10 cellular contexts compared by ENCODE assay signal in genomic region chr10:32954080-32954479, GRCh38. TPM values are rescaled to one million over a fixed set of nuclear protein-coding genes. Genes with fewer than 3 reads are reported as not detected.
DNase-seq lines count a peak whose midpoint lies in the region; ATAC-seq and TF ChIP-seq lines count a peak whose summit lies in the region.
"Had no signal": no experiment of that assay in that cellular context is flagged by ENCODE, and none has a peak within 500 bp of the region (broad histone marks: within the 10 kb centered on the region; RNA-seq: fewer than 3 reads in every experiment).

No MANE protein-coding gene starts in this region.

- no peaks in the 10 kb centered on the region for H3K9me3 ChIP-seq in gastroesophageal sphincter
- no peaks in the 10 kb centered on the region for H3K9me3 ChIP-seq in stomach

- DNase-seq in activated T-cell treated with anti-CD3 and anti-CD28 coated beads, Interleukin-2, amount 50 U/mL, for 24 hours = no peak
- DNase-seq in activated T-cell treated with anti-CD3 and anti-CD28 coated beads, Interleukin-2, amount 50 U/mL, for 48 hours = no peak
- DNase-seq in activated CD8-positive, alpha-beta T cell treated with anti-CD3 and anti-CD28 coated beads, Interleukin-2, amount 10 ng/mL, durations not matched to agents 7 days and 5 days = no peak
- DNase-seq in stomach (no peak), posterior cingulate gyrus (no peak), NCI-H1694 (lab: John Stamatoyannopoulos, UW) (no peak)
- no peak for DNase-seq in stimulated activated CD4-positive, alpha-beta T cell treated with anti-CD3 and anti-CD28 coated beads, Interleukin-4, amount 100 ng/mL, for 4 hours
- DNase-seq: dermis blood vessel endothelial cell, NCI-H187 treated with DMSO at 0.1 percent for 48 hours had no signal

- TF ChIP-seq EP300 in gastroesophageal sphincter (IDR thresholded peaks at IDR 0.05) = no peak
- no peak for TF ChIP-seq EP300 in stomach (IDR thresholded peaks at IDR 0.05)

- ATAC-seq in activated CD8-positive, alpha-beta T cell treated with anti-CD3 and anti-CD28 coated beads, Interleukin-2, amount 10 ng/mL, durations not matched to agents 7 days and 5 days = no peak
- ATAC-seq in gastroesophageal sphincter = no peak

- H3K9me3 Mint-ChIP-seq in activated T-cell treated with anti-CD3 and anti-CD28 coated beads, Interleukin-2, amount 50 U/mL, for 24 hours = no peaks in the 10 kb centered on the region
- no peaks in the 10 kb centered on the region for H3K9me3 Mint-ChIP-seq in activated CD8-positive, alpha-beta T cell treated with anti-CD3 and anti-CD28 coated beads, Interleukin-2, amount 10 ng/mL, durations not matched to agents 7 days and 5 days (ENCODE audit: insufficient read depth)

- POLR2A ChIA-PET in activated CD8-positive, alpha-beta T cell treated with anti-CD3 and anti-CD28 coated beads, Interleukin-2, amount 10 ng/mL, durations not matched to agents 7 days and 5 days (lab: Charles Lee) = interaction anchor here (0.7 kb wide), 1 partner anchor 100 kb away, joined by 3 read pairs; no protein-coding TSS in a partner anchor

- H3K27me3 ChIP-seq in gastroesophageal sphincter (no peaks in the 10 kb centered on the region), stomach (no peaks in the 10 kb centered on the region)

- H3K27me3 Mint-ChIP-seq in activated T-cell treated with anti-CD3 and anti-CD28 coated beads, Interleukin-2, amount 50 U/mL, for 24 hours = no peaks in the 10 kb centered on the region
- peaks cover 4% of the 10 kb centered on the region for H3K27me3 Mint-ChIP-seq in activated CD8-positive, alpha-beta T cell treated with anti-CD3 and anti-CD28 coated beads, Interleukin-2, amount 10 ng/mL, durations not matched to agents 7 days and 5 days (ENCODE audit: low read depth)

- CTCF ChIA-PET in activated CD8-positive, alpha-beta T cell treated with anti-CD3 and anti-CD28 coated beads, Interleukin-2, amount 10 ng/mL, durations not matched to agents 7 days and 5 days (lab: Charles Lee) = interaction anchor here (0.6 to 1.1 kb wide), 3 partner anchors 18 to 55 kb away, joined by 3 to 4 read pairs (median 3); no protein-coding TSS in a partner anchor

- H3K4me3 ChIP-seq in gastroesophageal sphincter (peak overlapping the region; percentile 90 to 91), stomach (peak overlapping the region in 2 of 4 donors; percentile 1 to 71)

- peak overlapping the region; percentile 96 to 99 (median 98) for H3K27ac ChIP-seq in gastroesophageal sphincter
- peak overlapping the region; percentile 18 to 98 (median 96) for H3K27ac ChIP-seq in stomach

- no peak for TF ChIP-seq POLR2A in gastroesophageal sphincter (IDR thresholded peaks at IDR 0.05)
- no peak for TF ChIP-seq POLR2A in stomach (IDR thresholded peaks at IDR 0.05)

- peak overlapping the region; percentile 78 for H3K27ac Mint-ChIP-seq in activated T-cell treated with anti-CD3 and anti-CD28 coated beads, Interleukin-2, amount 50 U/mL, for 24 hours
- peak overlapping the region; percentile 50 for H3K27ac Mint-ChIP-seq in activated CD8-positive, alpha-beta T cell treated with anti-CD3 and anti-CD28 coated beads, Interleukin-2, amount 10 ng/mL, durations not matched to agents 7 days and 5 days

- peaks cover 72% of the 10 kb centered on the region for H3K4me1 Mint-ChIP-seq in activated T-cell treated with anti-CD3 and anti-CD28 coated beads, Interleukin-2, amount 50 U/mL, for 24 hours (ENCODE audit: low read depth)
- H3K4me1 Mint-ChIP-seq in activated CD8-positive, alpha-beta T cell treated with anti-CD3 and anti-CD28 coated beads, Interleukin-2, amount 10 ng/mL, durations not matched to agents 7 days and 5 days (ENCODE audit: low read depth) = peaks cover 46% of the 10 kb centered on the region

- no peak for TF ChIP-seq CTCF in gastroesophageal sphincter (IDR thresholded peaks at IDR 0.05)
- no peak for TF ChIP-seq CTCF in stomach (IDR thresholded peaks at IDR 0.05)

- H3K36me3 ChIP-seq in gastroesophageal sphincter (no peaks in the 10 kb centered on the region), stomach (no peaks in the 10 kb centered on the region)

- H3K4me1 ChIP-seq in gastroesophageal sphincter = peaks cover 4 to 77% (median 28%) of the 10 kb centered on the region in 3 donors
- H3K4me1 ChIP-seq in stomach = peaks cover 44 to 82% (median 65%) of the 10 kb centered on the region in 4 donors

- peaks cover 8% of the 10 kb centered on the region for H3K36me3 Mint-ChIP-seq in activated T-cell treated with anti-CD3 and anti-CD28 coated beads, Interleukin-2, amount 50 U/mL, for 24 hours (ENCODE audit: low read depth)
- H3K36me3 Mint-ChIP-seq in activated CD8-positive, alpha-beta T cell treated with anti-CD3 and anti-CD28 coated beads, Interleukin-2, amount 10 ng/mL, durations not matched to agents 7 days and 5 days (ENCODE audit: low read depth) = peaks cover 9% of the 10 kb centered on the region

- H3K4me3 Mint-ChIP-seq in activated T-cell treated with anti-CD3 and anti-CD28 coated beads, Interleukin-2, amount 50 U/mL, for 24 hours = peak overlapping the region; percentile 47
- H3K4me3 Mint-ChIP-seq in activated CD8-positive, alpha-beta T cell treated with anti-CD3 and anti-CD28 coated beads, Interleukin-2, amount 10 ng/mL, durations not matched to agents 7 days and 5 days = no peak overlapping the region

- intact Hi-C loops in stomach (cut with DNase I; ENCODE audit: low total_unique reads) (no loop called here), posterior cingulate gyrus (cut with DNase I) (no loop called here)

RNA-seq across cellular contexts. Expression of gene ITGB1, which starts 4.0 kb away (rescaled TPM):
- total RNA-seq in activated CD8-positive, alpha-beta T cell treated with anti-CD3 and anti-CD28 coated beads, Interleukin-2, amount 10 ng/mL, durations not matched to agents 7 days and 5 days = 10 to 100 TPM; 35.0 to 40.2 TPM
- total RNA-seq in gastroesophageal sphincter (1,000 to 10,000 TPM in 3 of 4 donors, 100 to 1,000 TPM in 1; 998 to 2,832 (median 1,462) TPM), stomach (100 to 1,000 TPM; 134 to 909 (median 278) TPM)
- polyA plus RNA-seq in stomach = 10 to 100 TPM; 57.9 to 97.9 (median 91.4) TPM
